16 cellular contexts compared by ENCODE assay signal in the genomic region with DNA sequence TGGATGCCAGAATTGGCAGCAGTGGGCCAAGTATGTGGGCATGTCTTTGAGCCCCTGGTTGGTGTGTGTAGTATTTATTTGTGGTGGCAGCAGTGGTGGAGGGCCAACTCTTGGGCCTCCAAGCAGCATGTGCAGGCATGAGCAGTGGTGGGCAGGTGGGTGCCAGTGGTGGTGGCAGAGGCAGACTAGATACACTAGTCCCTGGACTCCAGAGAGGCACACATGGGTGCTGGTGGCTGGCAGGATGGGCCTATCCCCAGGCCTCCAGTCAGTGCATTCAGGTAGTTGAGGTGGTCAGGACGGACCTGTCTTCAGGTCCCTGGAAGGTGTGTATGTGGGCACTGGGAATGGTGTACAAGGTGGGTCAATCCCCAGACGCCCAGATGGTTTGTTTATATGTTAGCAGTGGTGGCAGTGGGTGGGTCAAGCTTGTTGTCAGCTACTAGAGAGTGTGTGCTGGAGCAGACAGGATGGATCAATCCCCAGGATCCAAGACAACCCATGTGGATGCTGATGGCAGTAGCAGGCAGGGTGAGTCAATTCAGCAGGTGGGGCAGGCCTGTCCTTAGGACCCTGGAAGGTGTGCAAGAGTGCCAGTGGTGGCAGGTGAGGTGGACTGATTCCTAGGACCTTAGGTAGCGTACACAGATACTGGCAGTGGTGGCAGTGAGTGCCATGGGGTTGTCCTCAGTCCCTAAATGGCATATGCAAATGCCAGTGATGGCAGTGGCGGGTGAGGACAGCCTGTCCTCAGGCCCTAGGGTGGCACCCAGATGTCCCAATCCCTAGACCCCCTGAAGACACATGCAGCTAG.
"Had no signal": no experiment of that assay in that cellular context is flagged by ENCODE, and none has a peak within 500 bp of the region (broad histone marks: within the 10 kb centered on the region; RNA-seq: fewer than 3 reads in every experiment).

No MANE protein-coding gene starts in this region.

- DNase-seq: activated CD4-positive, CD25-positive, alpha-beta regulatory T cell treated with anti-CD3 and anti-CD28 coated beads, Interleukin-2, amount 50 U/mL, for 72 hours; endodermal cell; erythroblast; left lung; mucosa of descending colon; stimulated activated CD4-positive, alpha-beta T cell treated with anti-CD3 and anti-CD28 coated beads, Interleukin-4, amount 100 ng/mL, for 24 hours; stimulated activated naive CD4-positive, alpha-beta T cell treated with Interleukin-2 at 50 U/mL for 16 hours; T-helper 1 cell; T1000 had no signal

- H3K4me1 Mint-ChIP-seq: endodermal cell had no signal

- H3K27ac ChIP-seq: ascending aorta, breast epithelium, left lung, right atrium auricular region, skin epidermis, suprapubic skin had no signal

- H3K4me3 Mint-ChIP-seq: endodermal cell; naive thymus-derived CD8-positive, alpha-beta T cell had no signal

- H3K27ac Mint-ChIP-seq: endodermal cell; naive thymus-derived CD8-positive, alpha-beta T cell had no signal

- H3K4me3 ChIP-seq: ascending aorta, breast epithelium, left lung, mucosa of descending colon, right atrium auricular region, skin epidermis, suprapubic skin had no signal

- ATAC-seq: left lung; mucosa of descending colon; naive thymus-derived CD8-positive, alpha-beta T cell; SK-N-SH treated with all-trans-retinoic acid at 6 μM for 48 hours had no signal
